ENCODE assay signal across 20 cellular contexts in genomic region chr20:1656844-1657243, GRCh38. TPM values are rescaled to one million over a fixed set of nuclear protein-coding genes. Genes with fewer than 3 reads are reported as not detected.
DNase-seq lines count a peak whose midpoint lies in the region; ATAC-seq and TF ChIP-seq lines count a peak whose summit lies in the region.
"Had no signal": no experiment of that assay in that cellular context is flagged by ENCODE, and none has a peak within 500 bp of the region (broad histone marks: within the 10 kb centered on the region; RNA-seq: fewer than 3 reads in every experiment).

No MANE protein-coding gene starts in this region.

- no peaks in the 10 kb centered on the region for H3K4me1 ChIP-seq in transverse colon
- H3K4me1 ChIP-seq: left ventricle myocardium inferior had no signal

- no peak for TF ChIP-seq EP300 in transverse colon (IDR thresholded peaks at IDR 0.05; ENCODE audit: low read depth)

- peaks cover 17% of the 10 kb centered on the region for H3K9me3 Mint-ChIP-seq in activated naive CD4-positive, alpha-beta T cell treated with anti-CD3 and anti-CD28 coated beads, Interleukin-2, amount 50 U/mL, for 24 hours
- H3K9me3 Mint-ChIP-seq in activated naive CD8-positive, alpha-beta T cell treated with anti-CD3 and anti-CD28 coated beads, Interleukin-2, amount 50 U/mL, for 24 hours = peaks cover 16% of the 10 kb centered on the region
- H3K9me3 Mint-ChIP-seq: endodermal cell had no signal

- H3K4me3 ChIP-seq in transverse colon = peak overlapping the region in 1 of 4 donors; percentile 14
- H3K4me3 ChIP-seq: left ventricle myocardium inferior, MG63, thoracic aorta had no signal

- in situ Hi-C loops in transverse colon (cut with MboI; ENCODE audit: low pct_ligation_motif_present in 1 of 4, low pct_unique_long_range_greater_than_20kb in 1 of 4, low sequenced_read_pairs in 3 of 4) = no loop called here

- H3K4me3 Mint-ChIP-seq in activated naive CD4-positive, alpha-beta T cell treated with anti-CD3 and anti-CD28 coated beads, Interleukin-2, amount 50 U/mL, for 24 hours = peak overlapping the region; percentile 90
- H3K4me3 Mint-ChIP-seq in activated naive CD8-positive, alpha-beta T cell treated with anti-CD3 and anti-CD28 coated beads, Interleukin-2, amount 50 U/mL, for 24 hours = peak overlapping the region; percentile 86
- H3K4me3 Mint-ChIP-seq: endodermal cell had no signal

- H3K27me3 Mint-ChIP-seq in activated naive CD4-positive, alpha-beta T cell treated with anti-CD3 and anti-CD28 coated beads, Interleukin-2, amount 50 U/mL, for 24 hours = no peaks in the 10 kb centered on the region
- no peaks in the 10 kb centered on the region for H3K27me3 Mint-ChIP-seq in activated naive CD8-positive, alpha-beta T cell treated with anti-CD3 and anti-CD28 coated beads, Interleukin-2, amount 50 U/mL, for 24 hours

- ATAC-seq in activated naive CD8-positive, alpha-beta T cell treated with anti-CD3 and anti-CD28 coated beads, Interleukin-2, amount 50 U/mL, for 24 hours = no peak
- ATAC-seq: HCT116 had no signal

- peaks cover 93% of the 10 kb centered on the region for H3K4me1 Mint-ChIP-seq in activated naive CD4-positive, alpha-beta T cell treated with anti-CD3 and anti-CD28 coated beads, Interleukin-2, amount 50 U/mL, for 24 hours
- H3K4me1 Mint-ChIP-seq in activated naive CD8-positive, alpha-beta T cell treated with anti-CD3 and anti-CD28 coated beads, Interleukin-2, amount 50 U/mL, for 24 hours = peaks cover 91% of the 10 kb centered on the region
- H3K4me1 Mint-ChIP-seq: endodermal cell had no signal

- TF ChIP-seq POLR2A in transverse colon (IDR thresholded peaks at IDR 0.05) = no peak

- no peak for DNase-seq in activated naive CD4-positive, alpha-beta T cell treated with Interleukin-2 at 50 U/mL for 16 hours
- DNase-seq in RPMI7951 (ENCODE audit: low read depth) = peak; percentile 23
- no peak for DNase-seq in activated naive CD8-positive, alpha-beta T cell treated with anti-CD3 and anti-CD28 coated beads, Interleukin-2, amount 50 U/mL, for 24 hours
- no peak for DNase-seq in transverse colon
- DNase-seq in NCI-H2196 treated with DMSO at 0.1 percent for 48 hours (lab: John Stamatoyannopoulos, UW; ENCODE audit: unreplicated experiment) = no peak
- no peak for DNase-seq in NCI-H1436 (lab: John Stamatoyannopoulos, UW)
- DNase-seq in DMS53 treated with DMSO at 0.1 percent for 48 hours (lab: John Stamatoyannopoulos, UW; ENCODE audit: unreplicated experiment) = no peak
- DNase-seq: endodermal cell, glutamatergic neuron, left ventricle myocardium inferior, MG63, NCI-H2029, NCI-H446 treated with DMSO at 0.1 percent for 48 hours, occipital lobe had no signal

- H3K36me3 Mint-ChIP-seq in activated naive CD4-positive, alpha-beta T cell treated with anti-CD3 and anti-CD28 coated beads, Interleukin-2, amount 50 U/mL, for 24 hours = peaks cover 43% of the 10 kb centered on the region
- H3K36me3 Mint-ChIP-seq in activated naive CD8-positive, alpha-beta T cell treated with anti-CD3 and anti-CD28 coated beads, Interleukin-2, amount 50 U/mL, for 24 hours (ENCODE audit: low read depth) = peaks cover 23% of the 10 kb centered on the region

- H3K27ac ChIP-seq in transverse colon = peak overlapping the region in 3 of 4 donors; percentile 34 to 56 (median 48)
- H3K27ac ChIP-seq: left ventricle myocardium inferior, thoracic aorta had no signal

- peaks cover 5% of the 10 kb centered on the region for H3K27me3 ChIP-seq in transverse colon
- H3K27me3 ChIP-seq: MG63 had no signal

- intact Hi-C loops in transverse colon (cut with DNase I; ENCODE audit: low total_unique reads) = no loop called here

- 69 to 85% methylated on average over 5 of the region's 5 CpGs for WGBS in transverse colon (ENCODE audit: low coverage in 1 of 2), 2 donors

- H3K36me3 ChIP-seq in transverse colon = no peaks in the 10 kb centered on the region
- H3K36me3 ChIP-seq: left ventricle myocardium inferior, MG63, thoracic aorta had no signal

- peak overlapping the region; percentile 99 for H3K27ac Mint-ChIP-seq in activated naive CD4-positive, alpha-beta T cell treated with anti-CD3 and anti-CD28 coated beads, Interleukin-2, amount 50 U/mL, for 24 hours
- peak overlapping the region; percentile 98 for H3K27ac Mint-ChIP-seq in activated naive CD8-positive, alpha-beta T cell treated with anti-CD3 and anti-CD28 coated beads, Interleukin-2, amount 50 U/mL, for 24 hours
- H3K27ac Mint-ChIP-seq: endodermal cell had no signal

- no peak for TF ChIP-seq CTCF in transverse colon (IDR thresholded peaks at IDR 0.05)

- H3K9me3 ChIP-seq in transverse colon = no peaks in the 10 kb centered on the region
- H3K9me3 ChIP-seq: MG63, thoracic aorta had no signal

RNA-seq across cellular contexts. Expression of gene SIRPG, which starts 0.7 kb away (rescaled TPM):
- total RNA-seq in RPMI7951 (2014; rRNA removed; shearing (Covaris generic)) = 2.9 and 3.1 TPM in 2 replicates
- total RNA-seq in transverse colon = 10 to 100 TPM in 1 of 4 donors, 1 to 10 TPM in 2, not detected in 1; 2.5 to 26.9 (median 3.8) TPM
- total RNA-seq: astrocyte, chondrocyte, endodermal cell, fibroblast of lung, left ventricle myocardium inferior, occipital lobe had no signal

RNA-seq across cellular contexts. Expression of gene SIRPB1, which starts 37.0 kb away (rescaled TPM):
- 15.6 and 22.1 TPM in 2 replicates for total RNA-seq in RPMI7951 (2014; rRNA removed; shearing (Covaris generic))
- 1 to 10 TPM in 1 of 4 donors, under 1 TPM in 1, not detected in 2; 0.14 to 1.3 TPM for total RNA-seq in transverse colon
- total RNA-seq: astrocyte had no signal
